Comparison of ENCODE assay signal across 1 cellular context in the genomic region with DNA sequence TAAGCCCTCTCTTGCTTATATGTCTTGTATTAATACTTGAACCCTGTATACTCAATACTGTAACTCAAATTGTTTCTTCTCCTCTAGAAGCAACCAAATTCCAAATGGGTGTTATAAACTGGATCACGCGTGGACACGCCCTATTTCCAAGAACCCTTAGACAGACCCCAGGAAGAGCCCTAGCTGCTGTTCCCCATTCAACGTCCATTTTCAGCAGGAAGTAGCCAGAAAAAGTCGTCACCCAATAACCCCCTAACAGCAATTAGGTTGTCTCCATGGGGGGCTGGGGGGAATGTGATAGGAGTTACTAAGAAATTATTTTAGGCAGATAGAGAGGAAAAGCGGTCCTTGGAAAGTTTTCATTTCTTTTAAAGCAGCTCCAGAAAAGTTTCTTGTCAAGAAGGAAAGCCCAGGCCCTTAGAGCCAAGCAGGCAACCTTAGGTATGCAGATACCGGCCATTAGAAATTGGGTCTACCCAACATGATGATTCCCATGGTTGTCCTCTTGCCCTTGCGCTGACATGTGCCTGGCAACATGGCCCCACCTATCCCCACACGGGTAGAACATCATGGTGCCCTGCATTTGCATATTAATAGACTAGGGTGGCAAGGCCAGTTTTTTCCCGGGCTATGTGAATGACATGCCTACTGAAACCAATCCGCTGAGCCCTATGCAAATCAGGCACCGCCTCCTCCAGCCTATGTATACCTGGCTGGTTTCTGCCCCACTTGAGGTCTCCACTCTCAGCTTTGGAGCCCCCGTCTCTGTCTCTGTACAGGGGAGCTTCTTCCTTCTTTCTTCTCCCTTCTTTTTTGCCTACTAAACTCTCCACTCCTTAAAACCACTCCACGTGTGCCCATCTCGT.
TF ChIP-seq lines count a peak whose summit lies in the region.

No MANE protein-coding gene starts in this region.

TF ChIP-seq in K562, 482 proteins besides CTCF, POLR2A, EP300 and RAD21 (continued from another document and continues in another):
- TF ChIP-seq ZBTB8A (IDR thresholded peaks at IDR 0.05; ENCODE audit: partially characterized antibody) (no peak), CREBBP (IDR thresholded peaks at IDR 0.05; ENCODE audit: low read depth, low read length) (no peak), NFXL1 (CRISPR knock-in tag; IDR thresholded peaks at IDR 0.05) (no peak), HSF4 (CRISPR knock-in tag; IDR thresholded peaks at IDR 0.05; ENCODE audit: borderline replicate concordance) (0 out of 2 replicates have a peak, but pooled peaks have one; percentile 16), ZKSCAN1 (IDR thresholded peaks at IDR 0.05; ENCODE audit: low read depth, low read length) (no peak), POLR2AphosphoS5 (IDR thresholded peaks at IDR 0.05; ENCODE audit: control insufficient read depth, insufficient read depth, low read depth, low read length) (no peak), BRD4 (IDR thresholded peaks at IDR 0.05) (no peak), RBM34 (IDR thresholded peaks at IDR 0.05; ENCODE audit: borderline replicate concordance, insufficient read depth, low read length) (no peak), ZNF551 (CRISPR knock-in tag; IDR thresholded peaks at IDR 0.05) (no peak), ETV6 (IDR thresholded peaks at IDR 0.05; ENCODE audit: borderline replicate concordance in 1 of 2, low read depth in 2 of 2, low read length in 1 of 2) (no peak), ETV6 (CRISPR knock-in tag; IDR thresholded peaks at IDR 0.05; ENCODE audit: borderline replicate concordance) (no peak), PCBP2 (IDR thresholded peaks at IDR 0.05; ENCODE audit: low read depth, low read length, poor library complexity, severe bottlenecking) (no peak), ZNF583 (CRISPR knock-in tag; IDR thresholded peaks at IDR 0.05) (0 out of 2 replicates have a peak, but pooled peaks have one; percentile 50), MAFG (tag; conservative IDR thresholded peaks at IDR 0.05) (no peak), ZC3H11A (IDR thresholded peaks at IDR 0.05; ENCODE audit: low read depth, low read length) (no peak), MEF2A (IDR thresholded peaks at IDR 0.05; ENCODE audit: control insufficient read depth, low read depth, low read length) (no peak), NUFIP1 (IDR thresholded peaks at IDR 0.05; ENCODE audit: partially characterized antibody) (peak; percentile 29), ZNF668 (CRISPR knock-in tag; IDR thresholded peaks at IDR 0.05) (peak; percentile 62; the same call in 1 of the 2 replicates), RHOXF2B (CRISPR knock-in tag; conservative IDR thresholded peaks at IDR 0.05) (no peak), ZNF41 (CRISPR knock-in tag; conservative IDR thresholded peaks at IDR 0.05) (no peak), POLR2G (IDR thresholded peaks at IDR 0.05; ENCODE audit: low read depth, low read length) (no peak), MAFF (IDR thresholded peaks at IDR 0.05; ENCODE audit: low read length) (no peak), MTA2 (IDR thresholded peaks at IDR 0.05; ENCODE audit: low read depth) (peak; percentile 6; the same call in 1 of the 2 replicates)
- TF ChIP-seq, protein P1, sequence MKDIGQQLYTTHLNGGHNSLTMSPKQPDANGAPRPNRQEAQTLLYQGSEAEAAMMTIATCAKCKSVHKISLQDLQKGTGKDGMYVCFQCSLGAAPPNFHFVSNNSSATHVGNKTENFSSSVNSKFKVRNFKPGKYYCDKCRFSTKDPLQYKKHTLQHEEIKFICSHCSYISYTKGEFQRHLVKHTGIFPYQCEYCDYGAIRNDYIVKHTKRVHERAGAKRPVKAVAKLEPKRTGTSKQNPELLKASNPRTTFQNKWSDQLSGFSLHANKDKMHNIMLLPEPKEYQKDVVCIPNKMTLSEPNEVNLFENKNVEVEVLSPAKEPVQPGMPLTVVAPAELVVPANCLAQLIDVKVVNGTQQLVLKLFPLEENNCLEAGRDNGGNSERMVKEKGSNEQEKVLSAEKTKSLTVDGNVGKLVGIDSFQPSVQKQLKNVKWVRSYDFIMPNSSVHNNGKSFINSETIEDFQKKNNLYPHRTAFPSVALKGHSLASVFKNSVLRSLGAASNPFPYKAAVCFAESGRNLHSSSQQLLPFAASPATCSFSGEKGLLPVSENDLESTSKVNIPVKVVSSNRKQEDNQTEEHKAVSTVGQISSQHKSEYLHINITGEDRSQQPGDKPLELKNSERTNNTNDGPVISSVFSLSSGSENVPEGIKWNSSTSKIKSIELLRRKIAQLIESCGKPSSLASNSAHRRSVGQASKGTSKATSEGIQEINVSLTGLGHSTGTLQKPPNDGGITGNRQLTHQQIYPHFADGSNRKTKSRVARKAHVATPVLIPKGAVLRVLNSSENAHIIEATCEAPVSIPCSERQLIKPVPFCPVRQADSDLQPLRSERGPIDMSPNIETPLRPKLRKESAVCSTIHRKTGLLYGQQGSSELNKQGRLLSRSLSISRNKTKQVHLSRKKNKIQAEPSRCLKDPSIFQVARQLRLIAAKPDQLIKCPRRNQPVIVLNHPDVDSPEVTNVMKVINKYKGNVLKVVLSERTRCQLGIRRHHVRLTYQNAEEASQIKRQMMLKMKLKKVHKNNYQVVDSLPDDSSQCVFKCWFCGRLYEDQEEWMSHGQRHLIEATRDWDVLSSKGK (CRISPR knock-in tag; IDR thresholded peaks at IDR 0.05): no peak
- TF ChIP-seq, protein P2, sequence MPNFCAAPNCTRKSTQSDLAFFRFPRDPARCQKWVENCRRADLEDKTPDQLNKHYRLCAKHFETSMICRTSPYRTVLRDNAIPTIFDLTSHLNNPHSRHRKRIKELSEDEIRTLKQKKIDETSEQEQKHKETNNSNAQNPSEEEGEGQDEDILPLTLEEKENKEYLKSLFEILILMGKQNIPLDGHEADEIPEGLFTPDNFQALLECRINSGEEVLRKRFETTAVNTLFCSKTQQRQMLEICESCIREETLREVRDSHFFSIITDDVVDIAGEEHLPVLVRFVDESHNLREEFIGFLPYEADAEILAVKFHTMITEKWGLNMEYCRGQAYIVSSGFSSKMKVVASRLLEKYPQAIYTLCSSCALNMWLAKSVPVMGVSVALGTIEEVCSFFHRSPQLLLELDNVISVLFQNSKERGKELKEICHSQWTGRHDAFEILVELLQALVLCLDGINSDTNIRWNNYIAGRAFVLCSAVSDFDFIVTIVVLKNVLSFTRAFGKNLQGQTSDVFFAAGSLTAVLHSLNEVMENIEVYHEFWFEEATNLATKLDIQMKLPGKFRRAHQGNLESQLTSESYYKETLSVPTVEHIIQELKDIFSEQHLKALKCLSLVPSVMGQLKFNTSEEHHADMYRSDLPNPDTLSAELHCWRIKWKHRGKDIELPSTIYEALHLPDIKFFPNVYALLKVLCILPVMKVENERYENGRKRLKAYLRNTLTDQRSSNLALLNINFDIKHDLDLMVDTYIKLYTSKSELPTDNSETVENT (CRISPR knock-in tag; IDR thresholded peaks at IDR 0.05): no peak
- TF ChIP-seq, protein P3, sequence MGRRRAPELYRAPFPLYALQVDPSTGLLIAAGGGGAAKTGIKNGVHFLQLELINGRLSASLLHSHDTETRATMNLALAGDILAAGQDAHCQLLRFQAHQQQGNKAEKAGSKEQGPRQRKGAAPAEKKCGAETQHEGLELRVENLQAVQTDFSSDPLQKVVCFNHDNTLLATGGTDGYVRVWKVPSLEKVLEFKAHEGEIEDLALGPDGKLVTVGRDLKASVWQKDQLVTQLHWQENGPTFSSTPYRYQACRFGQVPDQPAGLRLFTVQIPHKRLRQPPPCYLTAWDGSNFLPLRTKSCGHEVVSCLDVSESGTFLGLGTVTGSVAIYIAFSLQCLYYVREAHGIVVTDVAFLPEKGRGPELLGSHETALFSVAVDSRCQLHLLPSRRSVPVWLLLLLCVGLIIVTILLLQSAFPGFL (CRISPR knock-in tag; IDR thresholded peaks at IDR 0.05): no peak
- TF ChIP-seq, protein P4, sequence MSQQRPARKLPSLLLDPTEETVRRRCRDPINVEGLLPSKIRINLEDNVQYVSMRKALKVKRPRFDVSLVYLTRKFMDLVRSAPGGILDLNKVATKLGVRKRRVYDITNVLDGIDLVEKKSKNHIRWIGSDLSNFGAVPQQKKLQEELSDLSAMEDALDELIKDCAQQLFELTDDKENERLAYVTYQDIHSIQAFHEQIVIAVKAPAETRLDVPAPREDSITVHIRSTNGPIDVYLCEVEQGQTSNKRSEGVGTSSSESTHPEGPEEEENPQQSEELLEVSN (IDR thresholded peaks at IDR 0.05; ENCODE audit: borderline replicate concordance in 1 of 2, extremely low read depth in 1 of 2, insufficient read depth in 1 of 2, insufficient read length in 1 of 2, low read depth in 1 of 2, low read length in 1 of 2, poor library complexity in 1 of 2, severe bottlenecking in 1 of 2): peak; percentile 76 to 83
- TF ChIP-seq, protein P5, sequence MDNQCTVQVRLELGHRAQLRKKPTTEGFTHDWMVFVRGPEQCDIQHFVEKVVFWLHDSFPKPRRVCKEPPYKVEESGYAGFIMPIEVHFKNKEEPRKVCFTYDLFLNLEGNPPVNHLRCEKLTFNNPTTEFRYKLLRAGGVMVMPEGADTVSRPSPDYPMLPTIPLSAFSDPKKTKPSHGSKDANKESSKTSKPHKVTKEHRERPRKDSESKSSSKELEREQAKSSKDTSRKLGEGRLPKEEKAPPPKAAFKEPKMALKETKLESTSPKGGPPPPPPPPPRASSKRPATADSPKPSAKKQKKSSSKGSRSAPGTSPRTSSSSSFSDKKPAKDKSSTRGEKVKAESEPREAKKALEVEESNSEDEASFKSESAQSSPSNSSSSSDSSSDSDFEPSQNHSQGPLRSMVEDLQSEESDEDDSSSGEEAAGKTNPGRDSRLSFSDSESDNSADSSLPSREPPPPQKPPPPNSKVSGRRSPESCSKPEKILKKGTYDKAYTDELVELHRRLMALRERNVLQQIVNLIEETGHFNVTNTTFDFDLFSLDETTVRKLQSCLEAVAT (IDR thresholded peaks at IDR 0.05): 0 out of 4 replicates have a peak, but pooled peaks of 1 of the 2 experiments have one; percentile 20
- TF ChIP-seq, protein P6, sequence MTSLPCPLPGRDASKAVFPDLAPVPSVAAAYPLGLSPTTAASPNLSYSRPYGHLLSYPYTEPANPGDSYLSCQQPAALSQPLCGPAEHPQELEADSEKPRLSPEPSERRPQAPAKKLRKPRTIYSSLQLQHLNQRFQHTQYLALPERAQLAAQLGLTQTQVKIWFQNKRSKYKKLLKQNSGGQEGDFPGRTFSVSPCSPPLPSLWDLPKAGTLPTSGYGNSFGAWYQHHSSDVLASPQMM (CRISPR knock-in tag; IDR thresholded peaks at IDR 0.05): no peak
- TF ChIP-seq, protein P7, sequence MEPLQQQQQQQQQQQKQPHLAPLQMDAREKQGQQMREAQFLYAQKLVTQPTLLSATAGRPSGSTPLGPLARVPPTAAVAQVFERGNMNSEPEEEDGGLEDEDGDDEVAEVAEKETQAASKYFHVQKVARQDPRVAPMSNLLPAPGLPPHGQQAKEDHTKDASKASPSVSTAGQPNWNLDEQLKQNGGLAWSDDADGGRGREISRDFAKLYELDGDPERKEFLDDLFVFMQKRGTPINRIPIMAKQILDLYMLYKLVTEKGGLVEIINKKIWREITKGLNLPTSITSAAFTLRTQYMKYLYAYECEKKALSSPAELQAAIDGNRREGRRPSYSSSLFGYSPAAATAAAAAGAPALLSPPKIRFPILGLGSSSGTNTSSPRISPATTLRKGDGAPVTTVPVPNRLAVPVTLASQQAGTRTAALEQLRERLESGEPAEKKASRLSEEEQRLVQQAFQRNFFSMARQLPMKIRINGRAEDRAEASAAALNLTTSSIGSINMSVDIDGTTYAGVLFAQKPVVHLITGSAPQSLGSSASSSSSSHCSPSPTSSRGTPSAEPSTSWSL (CRISPR knock-in tag; IDR thresholded peaks at IDR 0.05; ENCODE audit: borderline replicate concordance): 0 out of 2 replicates have a peak, but pooled peaks have one; percentile 41
- TF ChIP-seq, protein P8, sequence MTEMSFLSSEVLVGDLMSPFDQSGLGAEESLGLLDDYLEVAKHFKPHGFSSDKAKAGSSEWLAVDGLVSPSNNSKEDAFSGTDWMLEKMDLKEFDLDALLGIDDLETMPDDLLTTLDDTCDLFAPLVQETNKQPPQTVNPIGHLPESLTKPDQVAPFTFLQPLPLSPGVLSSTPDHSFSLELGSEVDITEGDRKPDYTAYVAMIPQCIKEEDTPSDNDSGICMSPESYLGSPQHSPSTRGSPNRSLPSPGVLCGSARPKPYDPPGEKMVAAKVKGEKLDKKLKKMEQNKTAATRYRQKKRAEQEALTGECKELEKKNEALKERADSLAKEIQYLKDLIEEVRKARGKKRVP (CRISPR knock-in tag; IDR thresholded peaks at IDR 0.05): no peak; the same call in 1 of the 2 replicates
- TF ChIP-seq, protein P9, sequence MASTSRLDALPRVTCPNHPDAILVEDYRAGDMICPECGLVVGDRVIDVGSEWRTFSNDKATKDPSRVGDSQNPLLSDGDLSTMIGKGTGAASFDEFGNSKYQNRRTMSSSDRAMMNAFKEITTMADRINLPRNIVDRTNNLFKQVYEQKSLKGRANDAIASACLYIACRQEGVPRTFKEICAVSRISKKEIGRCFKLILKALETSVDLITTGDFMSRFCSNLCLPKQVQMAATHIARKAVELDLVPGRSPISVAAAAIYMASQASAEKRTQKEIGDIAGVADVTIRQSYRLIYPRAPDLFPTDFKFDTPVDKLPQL (IDR thresholded peaks at IDR 0.05; ENCODE audit: extremely low read depth, insufficient read length): no peak
- TF ChIP-seq, protein P10, sequence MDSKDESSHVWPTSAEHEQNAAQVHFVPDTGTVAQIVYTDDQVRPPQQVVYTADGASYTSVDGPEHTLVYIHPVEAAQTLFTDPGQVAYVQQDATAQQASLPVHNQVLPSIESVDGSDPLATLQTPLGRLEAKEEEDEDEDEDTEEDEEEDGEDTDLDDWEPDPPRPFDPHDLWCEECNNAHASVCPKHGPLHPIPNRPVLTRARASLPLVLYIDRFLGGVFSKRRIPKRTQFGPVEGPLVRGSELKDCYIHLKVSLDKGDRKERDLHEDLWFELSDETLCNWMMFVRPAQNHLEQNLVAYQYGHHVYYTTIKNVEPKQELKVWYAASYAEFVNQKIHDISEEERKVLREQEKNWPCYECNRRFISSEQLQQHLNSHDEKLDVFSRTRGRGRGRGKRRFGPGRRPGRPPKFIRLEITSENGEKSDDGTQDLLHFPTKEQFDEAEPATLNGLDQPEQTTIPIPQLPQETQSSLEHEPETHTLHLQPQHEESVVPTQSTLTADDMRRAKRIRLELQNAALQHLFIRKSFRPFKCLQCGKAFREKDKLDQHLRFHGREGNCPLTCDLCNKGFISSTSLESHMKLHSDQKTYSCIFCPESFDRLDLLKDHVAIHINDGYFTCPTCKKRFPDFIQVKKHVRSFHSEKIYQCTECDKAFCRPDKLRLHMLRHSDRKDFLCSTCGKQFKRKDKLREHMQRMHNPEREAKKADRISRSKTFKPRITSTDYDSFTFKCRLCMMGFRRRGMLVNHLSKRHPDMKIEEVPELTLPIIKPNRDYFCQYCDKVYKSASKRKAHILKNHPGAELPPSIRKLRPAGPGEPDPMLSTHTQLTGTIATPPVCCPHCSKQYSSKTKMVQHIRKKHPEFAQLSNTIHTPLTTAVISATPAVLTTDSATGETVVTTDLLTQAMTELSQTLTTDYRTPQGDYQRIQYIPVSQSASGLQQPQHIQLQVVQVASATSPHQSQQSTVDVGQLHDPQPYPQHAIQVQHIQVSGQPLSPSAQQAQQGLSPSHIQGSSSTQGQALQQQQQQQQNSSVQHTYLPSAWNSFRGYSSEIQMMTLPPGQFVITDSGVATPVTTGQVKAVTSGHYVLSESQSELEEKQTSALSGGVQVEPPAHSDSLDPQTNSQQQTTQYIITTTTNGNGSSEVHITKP (IDR thresholded peaks at IDR 0.05; ENCODE audit: partially characterized antibody): peak; percentile 40
- TF ChIP-seq, protein P11, sequence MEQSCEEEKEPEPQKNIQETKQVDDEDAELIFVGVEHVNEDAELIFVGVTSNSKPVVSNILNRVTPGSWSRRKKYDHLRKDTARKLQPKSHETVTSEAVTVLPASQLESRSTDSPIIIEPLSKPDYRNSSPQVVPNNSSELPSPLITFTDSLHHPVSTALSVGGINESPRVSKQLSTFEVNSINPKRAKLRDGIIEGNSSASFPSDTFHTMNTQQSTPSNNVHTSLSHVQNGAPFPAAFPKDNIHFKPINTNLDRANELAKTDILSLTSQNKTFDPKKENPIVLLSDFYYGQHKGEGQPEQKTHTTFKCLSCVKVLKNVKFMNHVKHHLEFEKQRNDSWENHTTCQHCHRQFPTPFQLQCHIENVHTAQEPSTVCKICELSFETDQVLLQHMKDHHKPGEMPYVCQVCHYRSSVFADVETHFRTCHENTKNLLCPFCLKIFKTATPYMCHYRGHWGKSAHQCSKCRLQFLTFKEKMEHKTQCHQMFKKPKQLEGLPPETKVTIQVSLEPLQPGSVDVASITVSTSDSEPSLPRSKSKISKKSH (CRISPR knock-in tag; IDR thresholded peaks at IDR 0.05): no peak
